15 cellular contexts compared by ENCODE assay signal in the genomic region with DNA sequence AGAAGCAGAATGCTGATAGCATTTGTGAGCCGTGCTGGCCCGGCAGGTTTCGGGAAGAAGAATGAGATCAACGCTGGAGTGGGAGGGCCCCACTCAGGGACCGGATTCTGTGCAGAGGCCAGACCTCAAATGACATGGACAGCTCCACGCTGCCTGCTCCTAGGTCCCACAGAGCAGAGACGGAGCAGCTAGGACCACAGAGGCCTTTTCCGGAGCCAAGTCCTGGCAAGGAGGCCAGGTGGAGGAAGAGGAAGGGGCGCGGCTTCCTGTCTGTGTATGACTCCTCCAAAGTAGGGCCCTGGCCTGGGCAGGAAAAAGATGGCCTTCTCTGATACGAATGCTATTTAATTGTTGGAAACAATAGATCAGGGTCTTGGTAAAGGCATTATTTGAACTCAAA.
DNase-seq lines count a peak whose midpoint lies in the region; ATAC-seq, FAIRE-seq and TF ChIP-seq lines count a peak whose summit lies in the region.
"Had no signal": no experiment of that assay in that cellular context is flagged by ENCODE, and none has a peak within 500 bp of the region (broad histone marks: within the 10 kb centered on the region; RNA-seq: fewer than 3 reads in every experiment).

No MANE protein-coding gene starts in this region.

- ATAC-seq in GM23338: no peak
- ATAC-seq in left lobe of liver: peak; percentile 78
- ATAC-seq in T-helper 17 cell: no peak

- TF ChIP-seq EP300 in sigmoid colon (IDR thresholded peaks at IDR 0.05): no peak

- H4K91ac ChIP-seq in mesenchymal stem cell (ENCODE audit: low read length): no peak overlapping the region

- H3K36me3 ChIP-seq in GM23338 (ENCODE audit: insufficient read depth) (no peaks in the 10 kb centered on the region), sigmoid colon (no peaks in the 10 kb centered on the region), small intestine (ENCODE audit: control insufficient read depth in 2 of 2, insufficient read depth in 2 of 2, low read length in 2 of 2) (no peaks in the 10 kb centered on the region), mesenchymal stem cell (ENCODE audit: control insufficient read depth in 1 of 2, insufficient read depth in 2 of 2, low read depth in 1 of 2, low read length in 2 of 2) (no peaks in the 10 kb centered on the region)

- no peak overlapping the region for H2BK12ac ChIP-seq in mesenchymal stem cell (ENCODE audit: low read length in 2 of 2)

- H3K4me3 Mint-ChIP-seq in GM23338: no peak overlapping the region
- peak overlapping the region; percentile 27 for H3K4me3 Mint-ChIP-seq in endothelial cell (ENCODE audit: unreplicated experiment)
- H3K4me3 Mint-ChIP-seq in T-helper 17 cell: no peak overlapping the region
- H3K4me3 Mint-ChIP-seq: central memory CD8-positive, alpha-beta T cell; T-helper 2 cell treated with Interferon-gamma antibody and Interleukin-4, amounts not matched to agents 5 μg/mL and 100 μg/mL, for 36 hours had no signal

- no peaks in the 10 kb centered on the region for H3F3A ChIP-seq in GM23338 (replicated peaks; ENCODE audit: low read depth)

- no peaks in the 10 kb centered on the region for H3K9me3 ChIP-seq in sigmoid colon
- H3K9me3 ChIP-seq in small intestine (ENCODE audit: control insufficient read depth, low read depth): no peaks in the 10 kb centered on the region
- H3K9me3 ChIP-seq in T-helper 17 cell (ENCODE audit: control insufficient read depth, low read length, poor library complexity, severe bottlenecking): no peaks in the 10 kb centered on the region
- peaks cover 5% of the 10 kb centered on the region for H3K9me3 ChIP-seq in mesenchymal stem cell (ENCODE audit: control insufficient read depth, low read length)

- H3K4me2 ChIP-seq in GM23338: no peak overlapping the region
- no peak overlapping the region for H3K4me2 ChIP-seq in mesenchymal stem cell (ENCODE audit: low read length, poor library complexity, severe bottlenecking)

- H3K4ac ChIP-seq in mesenchymal stem cell (ENCODE audit: low read depth in 1 of 2, low read length in 2 of 2): no peak overlapping the region

- H3K4me1 ChIP-seq in GM23338 (ENCODE audit: insufficient read depth): no peaks in the 10 kb centered on the region
- H3K4me1 ChIP-seq in sigmoid colon: peaks cover 0 to 19% (median 15%) of the 10 kb centered on the region in 4 donors
- no peaks in the 10 kb centered on the region for H3K4me1 ChIP-seq in small intestine (ENCODE audit: control insufficient read depth in 2 of 2, insufficient read depth in 1 of 2, low read depth in 1 of 2, low read length in 1 of 2)
- no peaks in the 10 kb centered on the region for H3K4me1 ChIP-seq in mesenchymal stem cell (ENCODE audit: control insufficient read depth, insufficient read depth, low read depth, low read length)

- no peak overlapping the region for H2BK5ac ChIP-seq in mesenchymal stem cell (ENCODE audit: low read depth, low read length, poor library complexity, severe bottlenecking)

- intact Hi-C loops in sigmoid colon (cut with DNase I): loop anchor here (10.0 kb wide), 2 partner anchors 64 to 194 kb away; a partner anchor contains a TSS

- FAIRE-seq in small intestine (lab: Jason Lieb, UNC): no peak

- no peak overlapping the region for H3K23ac ChIP-seq in mesenchymal stem cell (ENCODE audit: low read length in 2 of 2)

- H4K20me1 ChIP-seq in GM23338 (replicated peaks; ENCODE audit: insufficient read depth): no peaks in the 10 kb centered on the region

- H3K36me3 Mint-ChIP-seq in GM23338 (ENCODE audit: low read depth) (no peaks in the 10 kb centered on the region), endothelial cell (ENCODE audit: low read depth, unreplicated experiment) (no peaks in the 10 kb centered on the region), T-helper 17 cell (ENCODE audit: low read depth) (no peaks in the 10 kb centered on the region)

- H2AFZ ChIP-seq in GM23338: peak overlapping the region; percentile 52; the same call in 1 of the 2 replicates
- no peak overlapping the region for H2AFZ ChIP-seq in mesenchymal stem cell (ENCODE audit: low read depth, low read length)

- 22 to 59% methylated on average over 11 of the region's 11 CpGs for WGBS in sigmoid colon, 2 donors
- WGBS in small intestine, 3 donors: 26 to 63% (median 48%) methylated on average over 11 of the region's 11 CpGs
- 85% methylated on average over 11 of the region's 11 CpGs for whole genome bisulfite sequencing in mesenchymal stem cell

- H3K14ac ChIP-seq in mesenchymal stem cell (ENCODE audit: low read length in 2 of 2): no peak overlapping the region

- H3K27ac Mint-ChIP-seq in GM23338: no peak overlapping the region
- peak overlapping the region; percentile 98 for H3K27ac Mint-ChIP-seq in endothelial cell (ENCODE audit: unreplicated experiment)
- no peak overlapping the region for H3K27ac Mint-ChIP-seq in T-helper 17 cell
- H3K27ac Mint-ChIP-seq: T-helper 2 cell treated with Interferon-gamma antibody and Interleukin-4, amounts not matched to agents 5 μg/mL and 100 μg/mL, for 36 hours had no signal

- no peaks in the 10 kb centered on the region for H3K27me3 ChIP-seq in GM23338 (ENCODE audit: insufficient read depth)
- no peaks in the 10 kb centered on the region for H3K27me3 ChIP-seq in sigmoid colon
- no peaks in the 10 kb centered on the region for H3K27me3 ChIP-seq in small intestine (ENCODE audit: control insufficient read depth in 2 of 2, insufficient read depth in 2 of 2, low read length in 2 of 2)
- H3K27me3 ChIP-seq in mesenchymal stem cell (ENCODE audit: control insufficient read depth in 1 of 2, insufficient read depth in 1 of 2, low read length in 2 of 2): peaks cover 5 to 8% of the 10 kb centered on the region in 2 experiments

- H3K9me2 ChIP-seq in GM23338 (ENCODE audit: insufficient read depth): no peaks in the 10 kb centered on the region

- no peak for TF ChIP-seq POLR2A in sigmoid colon (IDR thresholded peaks at IDR 0.05)

- H3K18ac ChIP-seq in mesenchymal stem cell (ENCODE audit: low read depth in 1 of 2, low read length in 2 of 2): no peak overlapping the region

- peaks cover 5% of the 10 kb centered on the region; the same call in 2 of the 3 replicates for H3K4me1 Mint-ChIP-seq in GM23338
- H3K4me1 Mint-ChIP-seq in endothelial cell (ENCODE audit: unreplicated experiment): peaks cover 62% of the 10 kb centered on the region
- no peaks in the 10 kb centered on the region for H3K4me1 Mint-ChIP-seq in T-helper 17 cell
- H3K4me1 Mint-ChIP-seq: central memory CD8-positive, alpha-beta T cell had no signal

- no peaks in the 10 kb centered on the region for H3K79me2 ChIP-seq in GM23338 (replicated peaks; ENCODE audit: insufficient read depth)

- H3K9ac ChIP-seq in mesenchymal stem cell (ENCODE audit: low read length): no peak overlapping the region

- H2AK5ac ChIP-seq in mesenchymal stem cell (ENCODE audit: low read length, severe bottlenecking): no peak overlapping the region

- H3K4me3 ChIP-seq in GM23338 (no peak overlapping the region), sigmoid colon (peak overlapping the region in 1 of 4 donors; percentile 2), small intestine (ENCODE audit: low read depth in 1 of 2, low read length in 2 of 2) (no peak overlapping the region), mesenchymal stem cell (ENCODE audit: insufficient read depth in 1 of 2, low read depth in 1 of 2, low read length in 2 of 2) (no peak overlapping the region)

- no peaks in the 10 kb centered on the region; the same call in 2 of the 3 replicates for H3K9me3 Mint-ChIP-seq in GM23338
- H3K9me3 Mint-ChIP-seq in endothelial cell (ENCODE audit: unreplicated experiment): no peaks in the 10 kb centered on the region

- no peak for TF ChIP-seq CTCF in GM23338 (conservative IDR thresholded peaks at IDR 0.05; ENCODE audit: low read depth in 2 of 2)
- TF ChIP-seq CTCF in endothelial cell (IDR thresholded peaks at IDR 0.05; ENCODE audit: unreplicated experiment): no peak
- TF ChIP-seq CTCF in sigmoid colon (IDR thresholded peaks at IDR 0.05): no peak

- peaks cover 7% of the 10 kb centered on the region for H3K27me3 Mint-ChIP-seq in GM23338 (ENCODE audit: insufficient read depth, low read depth, poor library complexity)
- peaks cover 2% of the 10 kb centered on the region for H3K27me3 Mint-ChIP-seq in endothelial cell (ENCODE audit: unreplicated experiment)
- H3K27me3 Mint-ChIP-seq in T-helper 17 cell: peaks cover 2% of the 10 kb centered on the region
- H3K27me3 Mint-ChIP-seq: central memory CD8-positive, alpha-beta T cell had no signal

- no peak for DNase-seq in GM23338 (ENCODE audit: low spot score)
- DNase-seq in endothelial cell (ENCODE audit: low spot score): peak; percentile 64
- peak; percentile 53 for DNase-seq in left lobe of liver (ENCODE audit: low spot score)
- peak; percentile 69 for DNase-seq in sigmoid colon
- DNase-seq in small intestine: no peak
- DNase-seq in T-helper 17 cell: no peak
- DNase-seq in NCI-H2029 (lab: John Stamatoyannopoulos, UW): no peak
- no peak for DNase-seq in mesenchymal stem cell
- DNase-seq: DND-41, IMR-90, NCI-H1436, NCI-H524 treated with DMSO at 0.1 percent for 48 hours, RPMI8226 had no signal

- no peak overlapping the region for H3K27ac ChIP-seq in GM23338 (ENCODE audit: low read depth)
- peak overlapping the region; percentile 57 to 80 (median 72) for H3K27ac ChIP-seq in sigmoid colon
- H3K27ac ChIP-seq in small intestine (ENCODE audit: low read depth in 1 of 2, low read length in 1 of 2): no peak overlapping the region
- H3K27ac ChIP-seq in mesenchymal stem cell (ENCODE audit: low read length, poor library complexity, severe bottlenecking): no peak overlapping the region

- no peak overlapping the region for H4K8ac ChIP-seq in mesenchymal stem cell (ENCODE audit: low read length)

- no peaks in the 10 kb centered on the region for H3K79me1 ChIP-seq in mesenchymal stem cell (replicated peaks; ENCODE audit: low read length, poor library complexity, severe bottlenecking)

- H2BK120ac ChIP-seq in mesenchymal stem cell (ENCODE audit: low read depth, low read length): no peak overlapping the region

- no peak overlapping the region for H2BK15ac ChIP-seq in mesenchymal stem cell (ENCODE audit: low read depth, poor library complexity, severe bottlenecking)

TF ChIP-seq in GM23338, 12 proteins besides CTCF, POLR2A, EP300 and RAD21 (continues in another document):
- TF ChIP-seq EZH2phosphoT487 (IDR thresholded peaks at IDR 0.05; ENCODE audit: unreplicated experiment) (no peak), NANOG (IDR thresholded peaks at IDR 0.05; ENCODE audit: borderline replicate concordance) (no peak), POLR2AphosphoS5 (IDR thresholded peaks at IDR 0.05; ENCODE audit: low read depth) (no peak), STAT1 (IDR thresholded peaks at IDR 0.05; ENCODE audit: unreplicated experiment) (no peak), ZNF114 (CRISPR knock-in tag; IDR thresholded peaks at IDR 0.05) (no peak)

Comparison
In these comparisons a context has a peak if more than half of its experiments do, and no peak if none do; other contexts are left out.
1. DNase-seq: peak in endothelial cell (single experiment), left lobe of liver (single experiment) and sigmoid colon (single experiment); none in GM23338 (single experiment), small intestine (single experiment), T-helper 17 cell (0 of 3), NCI-H2029 (single experiment) and mesenchymal stem cell (single experiment).
2. H3K27ac ChIP-seq: peak in sigmoid colon (4 of 4); none in GM23338 (single experiment), small intestine (0 of 2) and mesenchymal stem cell (single experiment).